Comparison of ENCODE assay signal across 1 cellular context in genomic region chr6:125940691-125941090, GRCh38.
TF ChIP-seq lines count a peak whose summit lies in the region.

No MANE protein-coding gene starts in this region.

TF ChIP-seq in IMR-90, 13 proteins besides CTCF, POLR2A, EP300 and RAD21:
- TF ChIP-seq ELK1 (IDR thresholded peaks at IDR 0.05; ENCODE audit: borderline replicate concordance, low read depth, low read length), result no peak
- TF ChIP-seq CHD1 (IDR thresholded peaks at IDR 0.05; ENCODE audit: low read depth, low read length), result no peak
- no peak for TF ChIP-seq MAFK (IDR thresholded peaks at IDR 0.05; ENCODE audit: low read depth, low read length)
- no peak for TF ChIP-seq USF2 (IDR thresholded peaks at IDR 0.05; ENCODE audit: low read depth, low read length)
- TF ChIP-seq CEBPB (IDR thresholded peaks at IDR 0.05; ENCODE audit: low read depth, low read length), result no peak
- TF ChIP-seq RCOR1 (IDR thresholded peaks at IDR 0.05; ENCODE audit: insufficient replicate concordance, low read length), result no peak
- no peak for TF ChIP-seq SMC3 (IDR thresholded peaks at IDR 0.05; ENCODE audit: low read depth, low read length)
- no peak for TF ChIP-seq MXI1 (IDR thresholded peaks at IDR 0.05; ENCODE audit: borderline replicate concordance, low read depth, low read length)
- no peak for TF ChIP-seq MAZ (IDR thresholded peaks at IDR 0.05; ENCODE audit: borderline replicate concordance, low read depth, low read length)
- TF ChIP-seq BHLHE40 (IDR thresholded peaks at IDR 0.05; ENCODE audit: low read depth, low read length), result no peak
- TF ChIP-seq RFX5 (IDR thresholded peaks at IDR 0.05; ENCODE audit: low read depth, low read length), result no peak
- TF ChIP-seq FOS (IDR thresholded peaks at IDR 0.05; ENCODE audit: low read depth, low read length), result no peak
- TF ChIP-seq NFE2L2 (IDR thresholded peaks at IDR 0.05; ENCODE audit: low read depth, low read length), result no peak
TF ChIP-seq in IMR-90: peak in this region for 0.
